8 cellular contexts compared by ENCODE assay signal in the genomic region with DNA sequence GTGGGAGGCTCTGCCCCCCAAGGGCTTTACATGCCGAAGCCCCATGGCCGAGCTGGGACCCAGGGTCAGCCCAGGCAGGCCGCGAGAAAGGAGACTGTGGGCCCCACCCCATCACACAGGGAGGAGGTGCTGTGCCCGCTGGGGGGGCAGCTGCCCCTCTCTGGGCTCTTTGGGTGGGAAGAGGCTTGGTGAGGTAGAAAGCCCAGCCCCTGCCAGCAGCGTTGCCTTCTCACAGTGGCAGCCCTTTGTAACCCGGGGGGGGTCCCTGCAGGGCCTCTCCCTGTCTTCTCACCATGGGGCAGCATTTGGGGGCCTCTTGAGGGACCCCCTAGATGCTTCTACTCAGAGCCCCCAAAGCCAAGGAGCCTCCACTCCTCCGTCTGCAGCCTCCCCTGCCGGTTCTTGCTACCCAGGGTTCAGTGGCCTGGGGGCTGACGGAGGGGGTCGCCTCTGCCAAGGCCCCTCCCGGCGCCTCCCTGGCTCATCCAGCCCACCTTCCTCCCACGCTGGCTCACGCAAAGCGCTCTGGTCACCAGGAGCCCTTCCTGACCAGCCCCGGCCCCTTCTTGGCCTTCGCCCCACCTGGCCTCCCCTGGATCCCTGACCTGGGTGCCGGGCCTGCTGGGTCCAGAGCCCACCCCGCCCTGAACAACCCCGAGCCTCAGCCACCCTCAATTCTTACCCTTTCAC.
A peak's percentile ranks its signal among the peaks of the same experiment; 100 is the strongest.
DNase-seq lines count a peak whose midpoint lies in the region; ATAC-seq, FAIRE-seq and TF ChIP-seq lines count a peak whose summit lies in the region.
"Not testable (repeated sequence)": the region's sequence is repeated elsewhere in the genome, so short reads cannot be mapped to it uniquely, and the experiment has no call there.

No MANE protein-coding gene starts in this region.

- H3K36me3 Mint-ChIP-seq in IgD-negative memory B cell; T-helper 2 cell treated with Interferon-gamma antibody and Interleukin-4, amounts not matched to agents 5 μg/mL and 100 μg/mL, for 36 hours (ENCODE audit: low read depth); astrocyte (ENCODE audit: low read depth, unreplicated experiment): not testable (repeated sequence)

- peak overlapping the region; percentile 58 for H3K4me2 ChIP-seq in astrocyte (ENCODE audit: low read length)

- POLR2A ChIA-PET in BJ (lab: Charles Lee) = not testable (repeated sequence)

- peak in 1 of 4 donors; percentile 14 for ATAC-seq in pancreas

- H2AFZ ChIP-seq in astrocyte (ENCODE audit: low read depth, low read length) = not testable (repeated sequence)

- H3K4me3 Mint-ChIP-seq in IgD-negative memory B cell = peak overlapping the region; percentile 74 to 94 (median 87)
- H3K4me3 Mint-ChIP-seq in T-helper 2 cell treated with Interferon-gamma antibody and Interleukin-4, amounts not matched to agents 5 μg/mL and 100 μg/mL, for 36 hours = peak overlapping the region; percentile 85
- not testable (repeated sequence) for H3K4me3 Mint-ChIP-seq in astrocyte (ENCODE audit: unreplicated experiment)

- H3K9ac ChIP-seq in astrocyte (ENCODE audit: low read length) = peak overlapping the region; percentile 61

- H3K9me3 Mint-ChIP-seq in IgD-negative memory B cell; T-helper 2 cell treated with Interferon-gamma antibody and Interleukin-4, amounts not matched to agents 5 μg/mL and 100 μg/mL, for 36 hours; astrocyte (ENCODE audit: unreplicated experiment): not testable (repeated sequence)

- WGBS in esophagus, 2 donors = 7 to 12% methylated on average over 3 to 9 of the region's 21 CpGs
- 6 to 12% methylated on average over 3 to 9 of the region's 21 CpGs for WGBS in pancreas, 2 donors
- 24% methylated on average over 2 of the region's 21 CpGs for WGBS in suprapubic skin

- not testable (repeated sequence) for H3K27me3 Mint-ChIP-seq in IgD-negative memory B cell; T-helper 2 cell treated with Interferon-gamma antibody and Interleukin-4, amounts not matched to agents 5 μg/mL and 100 μg/mL, for 36 hours (ENCODE audit: low read depth); astrocyte (ENCODE audit: low read depth, unreplicated experiment)

- H3K27ac Mint-ChIP-seq in IgD-negative memory B cell; T-helper 2 cell treated with Interferon-gamma antibody and Interleukin-4, amounts not matched to agents 5 μg/mL and 100 μg/mL, for 36 hours; astrocyte (ENCODE audit: unreplicated experiment): not testable (repeated sequence)

- not testable (repeated sequence) for H3K27me3 ChIP-seq in BJ (ENCODE audit: control insufficient read depth, insufficient read depth, low read length); astrocyte (ENCODE audit: insufficient read depth, low read length); esophagus (ENCODE audit: control insufficient read depth in 1 of 2, insufficient read depth in 2 of 2, low read length in 2 of 2); kidney epithelial cell (ENCODE audit: control insufficient read depth, insufficient read depth, low read length); pancreas; suprapubic skin

- FAIRE-seq in astrocyte (lab: Jason Lieb, UNC); pancreas (lab: Jason Lieb, UNC): not testable (repeated sequence)

- peak overlapping the region; percentile 45 for H3K4me3 ChIP-seq in BJ (ENCODE audit: low read depth, low read length)
- H3K4me3 ChIP-seq in astrocyte (ENCODE audit: insufficient read depth, low read depth, low read length) = peak overlapping the region; percentile 17
- H3K4me3 ChIP-seq in esophagus (ENCODE audit: low read depth in 1 of 2, low read length in 2 of 2) = peak overlapping the region; percentile 40 to 44
- peak overlapping the region; percentile 35 for H3K4me3 ChIP-seq in kidney epithelial cell (ENCODE audit: low read depth, low read length)
- peak overlapping the region in 3 of 4 donors; percentile 19 to 42 (median 35) for H3K4me3 ChIP-seq in pancreas
- H3K4me3 ChIP-seq in suprapubic skin = peak overlapping the region; percentile 47

- TF ChIP-seq EP300 in suprapubic skin (IDR thresholded peaks at IDR 0.05) = not testable (repeated sequence)

- not testable (repeated sequence) for H3K27ac ChIP-seq in astrocyte (ENCODE audit: low read depth, low read length); esophagus (ENCODE audit: low read depth in 2 of 2, low read length in 1 of 2); pancreas; suprapubic skin

- not testable (repeated sequence) for TF ChIP-seq POLR2A in suprapubic skin (IDR thresholded peaks at IDR 0.05)

- H3K9me3 ChIP-seq in astrocyte (ENCODE audit: insufficient read depth, low read depth, low read length); esophagus (ENCODE audit: control insufficient read depth in 2 of 2, insufficient read depth in 1 of 2, low read depth in 1 of 2, low read length in 1 of 2); pancreas; suprapubic skin: not testable (repeated sequence)

- H3K36me3 ChIP-seq in BJ (ENCODE audit: control insufficient read depth, insufficient read depth, low read length); astrocyte (ENCODE audit: insufficient read depth, low read length); esophagus (ENCODE audit: control insufficient read depth in 2 of 2, insufficient read depth in 2 of 2, low read length in 1 of 2); kidney epithelial cell (ENCODE audit: control insufficient read depth, insufficient read depth, low read length); pancreas; suprapubic skin: not testable (repeated sequence)

- CTCF ChIA-PET in BJ (lab: Yijun Ruan, JAX) = not testable (repeated sequence)

- not testable (repeated sequence) for DNase-seq in BJ (ENCODE audit: low read depth); T-helper 2 cell treated with Interferon-gamma antibody and Interleukin-4, amounts not matched to agents 5 μg/mL and 100 μg/mL, for 36 hours (ENCODE audit: low spot score); astrocyte (ENCODE audit: low read depth); kidney epithelial cell (ENCODE audit: low read depth); suprapubic skin (ENCODE audit: low spot score in 2 of 2)
- DNase-seq in pancreas = peak in 1 of 6 donors; percentile 54

- H4K20me1 ChIP-seq in astrocyte (ENCODE audit: insufficient read depth, low read length) = not testable (repeated sequence)

- TF ChIP-seq CTCF in BJ (IDR thresholded peaks at IDR 0.05; ENCODE audit: insufficient read depth, low read depth, low read length); astrocyte (IDR thresholded peaks at IDR 0.05; ENCODE audit: insufficient read depth, low read depth, low read length); kidney epithelial cell (IDR thresholded peaks at IDR 0.05; ENCODE audit: insufficient read depth, low read length, poor library complexity, severe bottlenecking); pancreas (IDR thresholded peaks at IDR 0.05); suprapubic skin (IDR thresholded peaks at IDR 0.05): not testable (repeated sequence)

- not testable (repeated sequence) for H3K4me1 ChIP-seq in astrocyte (ENCODE audit: insufficient read depth, low read length); esophagus (ENCODE audit: control insufficient read depth in 2 of 2, insufficient read depth in 2 of 2, low read length in 1 of 2); pancreas; suprapubic skin

- not testable (repeated sequence) for H3K4me1 Mint-ChIP-seq in IgD-negative memory B cell; T-helper 2 cell treated with Interferon-gamma antibody and Interleukin-4, amounts not matched to agents 5 μg/mL and 100 μg/mL, for 36 hours (ENCODE audit: low read depth); astrocyte (ENCODE audit: low read depth, unreplicated experiment)

- intact Hi-C loops in pancreas (cut with DNase I) = not testable (repeated sequence)

- not testable (repeated sequence) for H3K79me2 ChIP-seq in astrocyte (ENCODE audit: insufficient read depth, low read length)
